ENCODE assay signal across 8 cellular contexts in the genomic region with DNA sequence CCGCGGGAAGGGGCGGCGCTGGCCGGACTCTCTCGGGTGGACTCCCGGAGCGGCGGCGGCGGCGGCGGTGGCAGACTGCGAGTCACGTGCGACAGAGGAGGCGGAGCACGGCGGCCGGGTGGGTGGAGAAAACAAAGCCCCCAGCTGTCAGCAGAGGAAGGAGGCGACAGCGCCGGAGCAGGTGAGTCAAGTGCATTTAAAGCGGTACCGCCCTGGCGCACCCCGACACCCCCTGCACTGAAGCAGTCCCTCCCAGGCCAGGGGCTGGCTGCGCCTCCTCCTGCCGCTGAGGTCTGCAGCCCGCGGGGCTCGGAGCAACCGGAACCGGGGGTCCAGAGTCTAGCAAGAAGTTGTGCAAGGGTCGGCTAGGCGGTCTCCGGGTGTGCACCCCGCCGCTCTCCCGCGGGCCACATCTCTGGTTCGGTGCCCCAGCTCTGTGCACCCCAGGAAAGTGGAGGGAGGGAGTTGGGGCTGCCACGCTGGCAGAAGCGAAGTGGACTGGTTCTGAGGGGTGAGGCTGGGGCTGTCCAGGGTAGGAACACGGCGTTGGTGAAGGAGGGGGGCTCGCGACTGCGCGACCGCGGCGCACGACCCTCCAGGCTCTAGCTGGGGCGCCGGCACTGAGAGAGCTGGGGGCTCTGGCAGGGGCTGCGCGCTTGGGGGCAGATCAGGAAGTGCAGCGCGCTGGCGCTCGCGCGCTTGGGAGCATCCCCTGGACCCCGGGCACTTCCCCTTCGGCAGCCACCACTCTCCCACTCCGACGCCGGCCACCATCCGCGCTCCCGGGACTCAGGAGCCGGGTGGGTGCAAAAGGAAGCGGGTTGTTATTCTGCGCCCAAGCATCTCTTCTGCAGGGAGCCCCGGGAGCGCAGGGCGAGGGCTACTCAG.
DNase-seq lines count a peak whose midpoint lies in the region; ATAC-seq and TF ChIP-seq lines count a peak whose summit lies in the region.

No MANE protein-coding gene starts in this region.

- H3K27me3 Mint-ChIP-seq in nephron (ENCODE audit: low read depth), result peaks cover 78% of the 10 kb centered on the region

- no TSS peak for BruUV-seq in OCI-LY7 (replicated peaks; lab: Mats Ljungman, UMichigan)

- peak overlapping the region; percentile 88 for H2AFZ ChIP-seq in OCI-LY7 (ENCODE audit: low read length)

- peaks cover 2% of the 10 kb centered on the region for H3K9me3 Mint-ChIP-seq in nephron

- no peaks in the 10 kb centered on the region for H3K36me3 Mint-ChIP-seq in nephron (ENCODE audit: low read depth)

- peak overlapping the region; percentile 82 to 90 (median 88) for H3K4me3 Mint-ChIP-seq in nephron

- H3K4me2 ChIP-seq in OCI-LY7 (ENCODE audit: low read length), result peak overlapping the region; percentile 99

- peaks cover 27% of the 10 kb centered on the region for H3K4me1 Mint-ChIP-seq in nephron

- H3K4me3 ChIP-seq in HUES48 (ENCODE audit: low read depth, low read length) (peak overlapping the region; percentile 70), OCI-LY7 (ENCODE audit: low read depth, low read length, poor library complexity, severe bottlenecking) (peak overlapping the region; percentile 87), fibroblast of mammary gland (ENCODE audit: control insufficient read depth, low read depth, low read length) (peak overlapping the region; percentile 67)

- H3K79me2 ChIP-seq in OCI-LY7 (ENCODE audit: insufficient read depth, low read depth, low read length), result no peaks in the 10 kb centered on the region

- peak; percentile 63 for DNase-seq in CD1c-positive myeloid dendritic cell (ENCODE audit: extremely low spot score)
- DNase-seq in OCI-LY7 (ENCODE audit: low spot score), result peak; percentile 72
- peak; percentile 60 for DNase-seq in activated T-helper 1 cell treated with Interleukin-2 at 50 U/mL for 16 hours (ENCODE audit: low read depth)
- DNase-seq in fibroblast of mammary gland (ENCODE audit: low read depth), result peak; percentile 20
- DNase-seq in stimulated activated naive CD8-positive, alpha-beta T cell treated with anti-CD3 and anti-CD28 coated beads, Interleukin-15, Interleukin-2, amounts not matched to agents 100 U/mL and 50 U/mL, for 24 hours, result peak; percentile 78

- H3K36me3 ChIP-seq in HUES48 (ENCODE audit: control insufficient read depth, insufficient read depth, low read length) (no peaks in the 10 kb centered on the region), OCI-LY7 (ENCODE audit: insufficient read depth, low read length) (no peaks in the 10 kb centered on the region)

- POLR2A ChIA-PET in OCI-LY7 (lab: Charles Lee), result no interaction called here

- peak; percentile 44 for ATAC-seq in GM21367 (IDR thresholded peaks at IDR 0.05; ENCODE audit: unreplicated experiment)
- peak; percentile 62 for ATAC-seq in stimulated activated naive CD8-positive, alpha-beta T cell treated with anti-CD3 and anti-CD28 coated beads, Interleukin-15, Interleukin-2, amounts not matched to agents 100 U/mL and 50 U/mL, for 24 hours

- no peaks in the 10 kb centered on the region for H3K9me2 ChIP-seq in OCI-LY7 (ENCODE audit: insufficient read depth, low read length)

- intact Hi-C loops in OCI-LY7 (cut with micrococcal nuclease; ENCODE audit: unreplicated experiment), result loop anchor here (10.0 kb wide), 1 partner anchor 998 kb away; the partner anchor contains the start of gene RMP24

- no peak for TF ChIP-seq CTCF in OCI-LY7 (conservative IDR thresholded peaks at IDR 0.05; ENCODE audit: low read length)
- TF ChIP-seq CTCF in fibroblast of mammary gland (conservative IDR thresholded peaks at IDR 0.05; ENCODE audit: control insufficient read depth, insufficient read depth, low read depth, low read length), result no peak
- no peak for TF ChIP-seq CTCF in nephron (IDR thresholded peaks at IDR 0.05; ENCODE audit: unreplicated experiment in 3 of 3)

- H3K9me3 ChIP-seq in HUES48 (ENCODE audit: control insufficient read depth, insufficient read depth, low read length) (no peaks in the 10 kb centered on the region), OCI-LY7 (ENCODE audit: low read length) (no peaks in the 10 kb centered on the region)

- peaks cover 86% of the 10 kb centered on the region for H3K27me3 ChIP-seq in HUES48 (ENCODE audit: control insufficient read depth, insufficient read depth, low read length)

- H3K4me1 ChIP-seq in HUES48 (ENCODE audit: control insufficient read depth, insufficient read depth, low read length) (peaks cover 19% of the 10 kb centered on the region), OCI-LY7 (ENCODE audit: insufficient read depth, low read length, poor library complexity, severe bottlenecking) (peaks cover 12% of the 10 kb centered on the region)

- H4K20me1 ChIP-seq in OCI-LY7 (ENCODE audit: insufficient read depth, low read length), result no peaks in the 10 kb centered on the region

- no peak overlapping the region for H3K9ac ChIP-seq in HUES48 (ENCODE audit: low read depth, low read length)

- no peak overlapping the region for H3K27ac Mint-ChIP-seq in nephron

- no peak overlapping the region for H3K27ac ChIP-seq in HUES48 (ENCODE audit: low read depth, low read length)
- H3K27ac ChIP-seq in OCI-LY7 (ENCODE audit: low read depth, low read length, poor library complexity, severe bottlenecking), result no peak overlapping the region

- CTCF ChIA-PET in OCI-LY7 (lab: Charles Lee; ENCODE audit: unreplicated experiment), result no interaction called here

Comparison
In these comparisons a context has a peak if more than half of its experiments do, and no peak if none do; other contexts are left out.
1. DNase-seq: peak in every context shown above with its lines; median percentile 78 in stimulated activated naive CD8-positive, alpha-beta T cell treated with anti-CD3 and anti-CD28 coated beads, Interleukin-15, Interleukin-2, amounts not matched to agents 100 U/mL and 50 U/mL, for 24 hours; 72 in OCI-LY7; 63 in CD1c-positive myeloid dendritic cell; 60 in activated T-helper 1 cell treated with Interleukin-2 at 50 U/mL for 16 hours; 20 in fibroblast of mammary gland.